ENCODE assay signal across 10 cellular contexts in genomic region chr18:23229472-23229871, GRCh38.
A peak's percentile ranks its signal among the peaks of the same experiment; 100 is the strongest.
DNase-seq lines count a peak whose midpoint lies in the region; ATAC-seq, FAIRE-seq and TF ChIP-seq lines count a peak whose summit lies in the region.
"Had no signal": no experiment of that assay in that cellular context is flagged by ENCODE, and none has a peak within 500 bp of the region (broad histone marks: within the 10 kb centered on the region; RNA-seq: fewer than 3 reads in every experiment).

No MANE protein-coding gene starts in this region.

- H3K27me3 ChIP-seq in OCI-LY1 (ENCODE audit: insufficient read depth, low read length) (no peaks in the 10 kb centered on the region), hepatocyte (no peaks in the 10 kb centered on the region)

- H3K4me1 ChIP-seq in OCI-LY1 (ENCODE audit: insufficient read depth, low read length, severe bottlenecking) (peaks cover 90% of the 10 kb centered on the region), hepatocyte (ENCODE audit: insufficient read depth) (peaks cover 31% of the 10 kb centered on the region)

- H3K27me3 Mint-ChIP-seq in T-helper 1 cell treated with Interleukin-12 subunit alpha and Interleukin-12 subunit beta and Interleukin-4 antibody, amounts not matched to agents 30 μg/mL and 1 μg/mL, for 36 hours (ENCODE audit: low read depth): no peaks in the 10 kb centered on the region
- no peaks in the 10 kb centered on the region for H3K27me3 Mint-ChIP-seq in stimulated activated memory B cell treated with anti-CD40 and anti-IgM and Interleukin-4, amounts not matched to agents 10 μg/mL and 1 μg/mL and 100 μg/mL, for 72 hours

- H2AFZ ChIP-seq in OCI-LY1 (ENCODE audit: low read length): no peak overlapping the region
- H2AFZ ChIP-seq in hepatocyte: no peak overlapping the region

- WGBS in hepatocyte (ENCODE audit: low lambda C conversion rate, missing lambda C conversion rate): 84% methylated on average over 3 of the region's 3 CpGs

- peak overlapping the region; percentile 59 for H3K9ac ChIP-seq in OCI-LY1 (ENCODE audit: low read length)

- H3K4me3 Mint-ChIP-seq in T-helper 1 cell treated with Interleukin-12 subunit alpha and Interleukin-12 subunit beta and Interleukin-4 antibody, amounts not matched to agents 30 μg/mL and 1 μg/mL, for 36 hours: no peak overlapping the region
- H3K4me3 Mint-ChIP-seq in stimulated activated memory B cell treated with anti-CD40 and anti-IgM and Interleukin-4, amounts not matched to agents 10 μg/mL and 1 μg/mL and 100 μg/mL, for 72 hours: no peak overlapping the region
- H3K4me3 Mint-ChIP-seq: H9 had no signal

- ATAC-seq in stimulated activated memory B cell treated with anti-CD40 and anti-IgM and Interleukin-4, amounts not matched to agents 10 μg/mL and 1 μg/mL and 100 μg/mL, for 72 hours: no peak
- ATAC-seq in HG02970 (IDR thresholded peaks at IDR 0.05; ENCODE audit: low FRiP score, unreplicated experiment): no peak

- TF ChIP-seq CTCF in OCI-LY1 (IDR thresholded peaks at IDR 0.05; ENCODE audit: low read length): no peak
- no peak for TF ChIP-seq CTCF in hepatocyte (IDR thresholded peaks at IDR 0.05; ENCODE audit: poor library complexity)

- peak overlapping the region; percentile 46 for H3K4me2 ChIP-seq in OCI-LY1 (ENCODE audit: low read length)
- no peak overlapping the region for H3K4me2 ChIP-seq in hepatocyte

- H3K36me3 Mint-ChIP-seq in T-helper 1 cell treated with Interleukin-12 subunit alpha and Interleukin-12 subunit beta and Interleukin-4 antibody, amounts not matched to agents 30 μg/mL and 1 μg/mL, for 36 hours (ENCODE audit: low read depth): peaks cover 10% of the 10 kb centered on the region
- H3K36me3 Mint-ChIP-seq in stimulated activated memory B cell treated with anti-CD40 and anti-IgM and Interleukin-4, amounts not matched to agents 10 μg/mL and 1 μg/mL and 100 μg/mL, for 72 hours: peaks cover 6% of the 10 kb centered on the region

- H3K27ac Mint-ChIP-seq in T-helper 1 cell treated with Interleukin-12 subunit alpha and Interleukin-12 subunit beta and Interleukin-4 antibody, amounts not matched to agents 30 μg/mL and 1 μg/mL, for 36 hours: peak overlapping the region; percentile 64
- H3K27ac Mint-ChIP-seq in stimulated activated memory B cell treated with anti-CD40 and anti-IgM and Interleukin-4, amounts not matched to agents 10 μg/mL and 1 μg/mL and 100 μg/mL, for 72 hours: peak overlapping the region; percentile 96

- H3K9me3 ChIP-seq in OCI-LY1 (ENCODE audit: low read length): no peaks in the 10 kb centered on the region
- H3K9me3 ChIP-seq in hepatocyte (ENCODE audit: low read depth): no peaks in the 10 kb centered on the region

- DNase-seq in T-helper 1 cell (no peak), cerebellar cortex (ENCODE audit: low spot score) (no peak), hepatocyte (ENCODE audit: low spot score) (no peak)
- DNase-seq: 8988T, H9 had no signal

- H3K36me3 ChIP-seq in OCI-LY1 (ENCODE audit: insufficient read depth, low read length) (no peaks in the 10 kb centered on the region), hepatocyte (replicated peaks; ENCODE audit: insufficient read depth, low read depth) (no peaks in the 10 kb centered on the region)

- H3F3A ChIP-seq in OCI-LY1 (ENCODE audit: insufficient read depth, low read length): peaks cover 10% of the 10 kb centered on the region; the same call in 1 of the 2 replicates

- peaks cover 55% of the 10 kb centered on the region for H3K4me1 Mint-ChIP-seq in T-helper 1 cell treated with Interleukin-12 subunit alpha and Interleukin-12 subunit beta and Interleukin-4 antibody, amounts not matched to agents 30 μg/mL and 1 μg/mL, for 36 hours (ENCODE audit: low read depth)
- peaks cover 79% of the 10 kb centered on the region for H3K4me1 Mint-ChIP-seq in stimulated activated memory B cell treated with anti-CD40 and anti-IgM and Interleukin-4, amounts not matched to agents 10 μg/mL and 1 μg/mL and 100 μg/mL, for 72 hours

- peak; percentile 60 for FAIRE-seq in endometrium (lab: Jason Lieb, UNC)

- peaks cover 5% of the 10 kb centered on the region for H3K9me3 Mint-ChIP-seq in T-helper 1 cell treated with Interleukin-12 subunit alpha and Interleukin-12 subunit beta and Interleukin-4 antibody, amounts not matched to agents 30 μg/mL and 1 μg/mL, for 36 hours
- no peaks in the 10 kb centered on the region for H3K9me3 Mint-ChIP-seq in stimulated activated memory B cell treated with anti-CD40 and anti-IgM and Interleukin-4, amounts not matched to agents 10 μg/mL and 1 μg/mL and 100 μg/mL, for 72 hours
- H3K9me3 Mint-ChIP-seq: H9 had no signal

- no peaks in the 10 kb centered on the region for H3K79me2 ChIP-seq in OCI-LY1 (ENCODE audit: insufficient read depth, low read length)
- no peaks in the 10 kb centered on the region for H3K79me2 ChIP-seq in hepatocyte

- no peaks in the 10 kb centered on the region for H3K9me2 ChIP-seq in OCI-LY1 (ENCODE audit: low read depth, low read length)
- H3K9me2 ChIP-seq in hepatocyte (replicated peaks; ENCODE audit: insufficient read depth): no peaks in the 10 kb centered on the region

- peak overlapping the region; percentile 35 for H3K4me3 ChIP-seq in OCI-LY1 (ENCODE audit: low read depth, low read length, poor library complexity, severe bottlenecking)
- H3K4me3 ChIP-seq in hepatocyte: no peak overlapping the region

- peak overlapping the region; percentile 97 for H3K27ac ChIP-seq in OCI-LY1 (ENCODE audit: low read depth, low read length, poor library complexity, severe bottlenecking)
- no peak overlapping the region for H3K27ac ChIP-seq in hepatocyte

- H4K20me1 ChIP-seq in OCI-LY1 (ENCODE audit: insufficient read depth, low read length) (no peaks in the 10 kb centered on the region), hepatocyte (ENCODE audit: insufficient read depth, poor library complexity, severe bottlenecking) (no peaks in the 10 kb centered on the region)
